Comparison of ENCODE assay signal across 11 cellular contexts in the genomic region with DNA sequence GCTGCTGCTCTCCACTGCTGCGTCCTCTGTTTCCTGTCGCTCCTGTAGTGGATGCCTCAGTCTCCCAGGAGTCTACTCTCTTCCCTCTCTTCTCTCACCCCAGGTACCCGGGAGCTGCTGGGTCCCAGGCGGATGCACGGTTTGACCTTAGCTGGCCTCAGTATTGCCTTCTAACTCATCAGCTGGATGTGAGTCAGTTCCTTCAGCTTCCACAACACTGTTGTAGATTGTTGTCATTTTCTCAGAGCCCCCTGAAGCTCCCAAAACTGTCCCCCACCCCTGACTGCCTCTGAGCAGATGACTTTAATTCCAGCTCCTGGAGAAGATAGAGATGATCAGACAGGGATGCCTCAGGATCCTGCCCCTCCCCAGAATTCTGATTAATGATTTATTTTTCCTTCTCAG. TPM values are rescaled to one million over a fixed set of nuclear protein-coding genes. Genes with fewer than 3 reads are reported as not detected.
A peak's percentile ranks its signal among the peaks of the same experiment; 100 is the strongest.
DNase-seq lines count a peak whose midpoint lies in the region; ATAC-seq and TF ChIP-seq lines count a peak whose summit lies in the region.
"Had no signal": no experiment of that assay in that cellular context is flagged by ENCODE, and none has a peak within 500 bp of the region (broad histone marks: within the 10 kb centered on the region; RNA-seq: fewer than 3 reads in every experiment).

No MANE protein-coding gene starts in this region.

- H3K9me3 ChIP-seq in transverse colon = no peaks in the 10 kb centered on the region

- intact Hi-C loops in cardiac septum (cut with DNase I) = no loop called here
- intact Hi-C loops in left cardiac atrium (cut with DNase I) = no loop called here
- intact Hi-C loops in transverse colon (cut with DNase I; ENCODE audit: low total_unique reads) = no loop called here

- ATAC-seq in left cardiac atrium (no peak), GM18861 (IDR thresholded peaks at IDR 0.05; ENCODE audit: unreplicated experiment) (no peak)

- peaks cover 0 to 2% (median 0%) of the 10 kb centered on the region in 4 donors for H3K4me1 ChIP-seq in transverse colon

- H3K27ac ChIP-seq in transverse colon = no peak overlapping the region
- H3K27ac ChIP-seq: C4-2B, SK-N-MC had no signal

- in situ Hi-C loops in transverse colon (cut with MboI; ENCODE audit: low pct_ligation_motif_present in 1 of 4, low pct_unique_long_range_greater_than_20kb in 1 of 4, low sequenced_read_pairs in 3 of 4) = no loop called here

- no peak for TF ChIP-seq POLR2A in transverse colon (IDR thresholded peaks at IDR 0.05)

- DNase-seq in cardiac septum (ENCODE audit: low spot score) (peak; percentile 71), left cardiac atrium (no peak), SW 1271 (lab: John Stamatoyannopoulos, UW) (peak; percentile 10 to 33), epithelial cell of esophagus (ENCODE audit: low read depth) (peak; percentile 21), transverse colon (no peak), NCI-H1417 (lab: John Stamatoyannopoulos, UW) (no peak)
- no peak for DNase-seq in stimulated activated CD4-positive, alpha-beta T cell treated with anti-CD3 and anti-CD28 coated beads, Interleukin-2, amount 100 ng/mL, for 48 hours
- DNase-seq: NCI-H1436 treated with DMSO at 0.1 percent for 48 hours had no signal

- no peak for TF ChIP-seq EP300 in transverse colon (IDR thresholded peaks at IDR 0.05; ENCODE audit: low read depth)

- H3K36me3 ChIP-seq in transverse colon = no peaks in the 10 kb centered on the region

- TF ChIP-seq CTCF in epithelial cell of esophagus (IDR thresholded peaks at IDR 0.05; ENCODE audit: insufficient read depth, low read depth, low read length, missing control alignments) (no peak), transverse colon (IDR thresholded peaks at IDR 0.05) (no peak)

- H3K4me3 ChIP-seq in epithelial cell of esophagus (ENCODE audit: low read length) = no peak overlapping the region
- H3K4me3 ChIP-seq in transverse colon = no peak overlapping the region
- H3K4me3 ChIP-seq: SK-N-MC had no signal

- peaks cover 25% of the 10 kb centered on the region for H3K27me3 ChIP-seq in transverse colon

- 79% methylated on average over 5 of the region's 5 CpGs; no CpG with 5 or more reads in 1 of the 2 donors for WGBS in transverse colon (ENCODE audit: low coverage in 1 of 2), 2 donors

RNA-seq across cellular contexts. Expression of gene CNIH3, which starts 7.2 kb away (rescaled TPM):
- 1.4 TPM for total RNA-seq in cardiac septum
- total RNA-seq in left cardiac atrium = 1 to 10 TPM in 1 of 2 donors, under 1 TPM in 1; 0.88 to 1.3 TPM
- total RNA-seq in transverse colon = 1 to 10 TPM in 1 of 4 donors, under 1 TPM in 1, not detected in 2; 0.68 to 1.1 TPM

Comparison
In these comparisons a context has a peak if more than half of its experiments do, and no peak if none do; other contexts are left out.
1. DNase-seq: peak in cardiac septum (single experiment), SW 1271 (2 of 2) and epithelial cell of esophagus (single experiment); none in left cardiac atrium (single experiment), stimulated activated CD4-positive, alpha-beta T cell treated with anti-CD3 and anti-CD28 coated beads, Interleukin-2, amount 100 ng/mL, for 48 hours (0 of 2), transverse colon (single experiment) and NCI-H1417 (0 of 3).